In the genomic region with DNA sequence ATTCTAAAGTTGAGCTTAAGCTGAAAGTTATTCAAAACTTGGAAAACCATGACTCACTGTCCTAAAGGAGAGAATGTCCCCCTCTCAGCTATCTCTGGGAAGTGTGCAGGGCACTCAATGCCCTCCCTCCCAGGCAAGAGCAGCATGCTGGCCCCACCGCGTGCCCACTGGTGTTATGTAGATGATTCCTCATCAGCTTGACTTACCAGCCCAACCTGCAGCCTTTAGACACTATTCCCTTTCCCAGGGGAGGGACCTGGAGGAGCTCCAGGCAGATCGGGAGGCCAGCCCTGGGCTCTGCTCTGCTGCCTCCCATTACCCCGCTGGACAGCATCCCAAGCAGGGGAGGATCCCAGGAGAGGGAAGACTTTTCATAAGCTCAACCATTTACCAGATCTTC, we compare ENCODE assay signal across 17 cellular contexts.
"Had no signal": no experiment of that assay in that cellular context is flagged by ENCODE, and none has a peak within 500 bp of the region (broad histone marks: within the 10 kb centered on the region; RNA-seq: fewer than 3 reads in every experiment).

No MANE protein-coding gene starts in this region.

- H3K4me1 ChIP-seq: breast epithelium, upper lobe of right lung had no signal

- H3K4me3 ChIP-seq: breast epithelium, dorsolateral prefrontal cortex, upper lobe of right lung had no signal

- ATAC-seq: activated CD8-positive, alpha-beta memory T cell treated with anti-CD3 and anti-CD28 coated beads, Interleukin-2, amount 10 ng/mL, durations not matched to agents 7 days and 5 days; naive thymus-derived CD4-positive, alpha-beta T cell; stimulated activated naive CD8-positive, alpha-beta T cell treated with anti-CD3 and anti-CD28 coated beads, Interleukin-15, Interleukin-2, amounts not matched to agents 100 U/mL and 50 U/mL, for 24 hours; upper lobe of right lung had no signal

- H3K9me3 ChIP-seq: breast epithelium, neutrophil, upper lobe of right lung had no signal

- H3K27ac ChIP-seq: neutrophil, upper lobe of right lung had no signal

- DNase-seq: activated CD4-positive, alpha-beta T cell treated with anti-CD3 and anti-CD28 coated beads for 1 hour; activated CD4-positive, alpha-beta T cell treated with anti-CD3 and anti-CD28 coated beads, Interleukin-2, amount 50 U/mL, for 48 hours; activated CD8-positive, alpha-beta memory T cell treated with anti-CD3 and anti-CD28 coated beads, Interleukin-2, amount 10 ng/mL, durations not matched to agents 7 days and 5 days; activated effector memory CD4-positive, alpha-beta T cell treated with anti-CD3 and anti-CD28 coated beads, Interleukin-2, amount 50 U/mL, for 16 hours; activated naive CD8-positive, alpha-beta T cell treated with anti-CD3 and anti-CD28 coated beads for 36 hours; activated T-cell treated with anti-CD3 and anti-CD28 coated beads, Interleukin-2, amount 50 U/mL, for 24 hours; anterior cingulate cortex; dorsolateral prefrontal cortex; naive thymus-derived CD4-positive, alpha-beta T cell; stimulated activated CD4-positive, alpha-beta T cell treated with anti-CD3 and anti-CD28 coated beads, Interleukin-4, amount 100 ng/mL, for 1 hour; stimulated activated CD8-positive, alpha-beta memory T cell treated with anti-CD3 and anti-CD28 coated beads, Interleukin-4, amount 100 ng/mL, for 48 hours; stimulated activated naive CD8-positive, alpha-beta T cell treated with anti-CD3 and anti-CD28 coated beads, Interleukin-15, Interleukin-2, amounts not matched to agents 100 U/mL and 50 U/mL, for 24 hours; T-helper 9 cell; upper lobe of right lung had no signal

- H3K36me3 ChIP-seq: breast epithelium, neutrophil, upper lobe of right lung had no signal

- FAIRE-seq: islet of Langerhans had no signal

- H3K27me3 ChIP-seq: breast epithelium, dorsolateral prefrontal cortex, neutrophil, upper lobe of right lung had no signal
